In the genomic region with DNA sequence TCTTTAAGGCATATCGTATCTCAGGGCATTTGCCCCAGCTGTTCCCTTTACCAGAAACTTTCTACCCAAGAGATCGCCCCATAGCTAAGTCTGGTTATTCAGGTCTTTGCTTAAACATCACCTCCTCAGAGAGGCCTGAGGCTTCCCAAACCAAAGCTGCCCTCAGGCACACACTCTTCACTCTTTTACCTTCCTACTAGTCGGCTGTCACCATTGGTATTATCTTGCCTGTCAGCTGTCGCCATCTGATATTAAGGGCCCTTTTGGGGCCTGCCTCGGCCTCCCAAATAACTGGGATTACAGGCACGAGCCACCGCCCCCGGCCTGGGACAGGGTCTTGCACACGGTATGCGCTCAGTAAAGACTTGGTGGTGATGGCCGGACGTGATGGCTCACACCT, we compare ENCODE assay signal across 9 cellular contexts. TPM values are rescaled to one million over a fixed set of nuclear protein-coding genes. Genes with fewer than 3 reads are reported as not detected.
DNase-seq lines count a peak whose midpoint lies in the region; ATAC-seq and TF ChIP-seq lines count a peak whose summit lies in the region.
"Had no signal": no experiment of that assay in that cellular context is flagged by ENCODE, and none has a peak within 500 bp of the region (broad histone marks: within the 10 kb centered on the region; RNA-seq: fewer than 3 reads in every experiment).

No MANE protein-coding gene starts in this region.

- peak overlapping the region; percentile 92 for H3K27ac Mint-ChIP-seq in activated naive CD4-positive, alpha-beta T cell treated with anti-CD3 and anti-CD28 coated beads, Interleukin-2, amount 50 U/mL, for 24 hours

- no peak for TF ChIP-seq EP300 in transverse colon (IDR thresholded peaks at IDR 0.05; ENCODE audit: low read depth)

- H3K36me3 ChIP-seq in right lobe of liver (peaks cover 0 to 26% (median 9%) of the 10 kb centered on the region in 4 donors), transverse colon (peaks cover 0 to 8% (median 1%) of the 10 kb centered on the region in 4 donors)

- H3K36me3 Mint-ChIP-seq in activated naive CD4-positive, alpha-beta T cell treated with anti-CD3 and anti-CD28 coated beads, Interleukin-2, amount 50 U/mL, for 24 hours: peaks cover 3% of the 10 kb centered on the region

- no peaks in the 10 kb centered on the region for H3K9me3 Mint-ChIP-seq in activated naive CD4-positive, alpha-beta T cell treated with anti-CD3 and anti-CD28 coated beads, Interleukin-2, amount 50 U/mL, for 24 hours

- peak overlapping the region; percentile 81 for H3K4me3 Mint-ChIP-seq in activated naive CD4-positive, alpha-beta T cell treated with anti-CD3 and anti-CD28 coated beads, Interleukin-2, amount 50 U/mL, for 24 hours

- H3K4me1 ChIP-seq in right lobe of liver (peaks cover 0 to 5% (median 0%) of the 10 kb centered on the region in 4 donors), transverse colon (peaks cover 0 to 48% (median 30%) of the 10 kb centered on the region in 4 donors)

- peaks cover 20% of the 10 kb centered on the region for H3K4me1 Mint-ChIP-seq in activated naive CD4-positive, alpha-beta T cell treated with anti-CD3 and anti-CD28 coated beads, Interleukin-2, amount 50 U/mL, for 24 hours

- intact Hi-C loops in right lobe of liver (cut with DNase I) (no loop called here), transverse colon (cut with DNase I; ENCODE audit: low total_unique reads) (no loop called here)

- WGBS in right lobe of liver (ENCODE audit: insufficient coverage, low coverage, low lambda C conversion rate, missing lambda C conversion rate): 59% methylated on average over 4 of the region's 12 CpGs
- 57 to 67% methylated on average over 3 to 12 of the region's 12 CpGs for WGBS in transverse colon (ENCODE audit: low coverage in 1 of 2), 2 donors

- in situ Hi-C loops in astrocyte of the cerebellum (cut with HindIII; ENCODE audit: low sequenced_read_pairs) (no loop called here), transverse colon (cut with MboI; ENCODE audit: low pct_ligation_motif_present in 1 of 4, low pct_unique_long_range_greater_than_20kb in 1 of 4, low sequenced_read_pairs in 3 of 4) (loop anchor here in 1 of 4 donors (25.0 kb wide), 1 partner anchor 306 kb away; no protein-coding TSS in a partner anchor)

- no peak for DNase-seq in activated naive CD4-positive, alpha-beta T cell treated with anti-CD3 and anti-CD28 coated beads, Interleukin-2, amount 50 U/mL, for 16 hours
- DNase-seq in astrocyte of the cerebellum (ENCODE audit: low read depth): no peak
- no peak for DNase-seq in right lobe of liver
- DNase-seq in transverse colon: no peak
- no peak for DNase-seq in cortex of kidney (lab: John Stamatoyannopoulos, UW)
- DNase-seq in AG08396 (ENCODE audit: low spot score): no peak
- DNase-seq in D341Med (ENCODE audit: low spot score): no peak

- TF ChIP-seq CTCF in astrocyte of the cerebellum (IDR thresholded peaks at IDR 0.05; ENCODE audit: low read depth, low read length, missing control alignments) (no peak), right lobe of liver (IDR thresholded peaks at IDR 0.05) (no peak), transverse colon (IDR thresholded peaks at IDR 0.05) (no peak)

- H3K9me3 ChIP-seq in right lobe of liver: no peaks in the 10 kb centered on the region
- H3K9me3 ChIP-seq in transverse colon: no peaks in the 10 kb centered on the region

- H3K27me3 ChIP-seq in right lobe of liver (no peaks in the 10 kb centered on the region), transverse colon (no peaks in the 10 kb centered on the region)

- H3K4me3 ChIP-seq in astrocyte of the cerebellum (ENCODE audit: low read depth, low read length): peak overlapping the region; percentile 67
- peak overlapping the region; percentile 85 to 93 (median 86) for H3K4me3 ChIP-seq in right lobe of liver
- peak overlapping the region in 3 of 4 donors; percentile 82 to 92 (median 85) for H3K4me3 ChIP-seq in transverse colon

- no peak for TF ChIP-seq POLR2A in right lobe of liver (IDR thresholded peaks at IDR 0.05)
- no peak for TF ChIP-seq POLR2A in transverse colon (IDR thresholded peaks at IDR 0.05)

- no peak for ATAC-seq in right lobe of liver

- H3K27ac ChIP-seq in right lobe of liver (peak overlapping the region in 1 of 3 donors; percentile 85), transverse colon (peak overlapping the region; percentile 88 to 95 (median 93))

- H3K27me3 Mint-ChIP-seq in activated naive CD4-positive, alpha-beta T cell treated with anti-CD3 and anti-CD28 coated beads, Interleukin-2, amount 50 U/mL, for 24 hours: no peaks in the 10 kb centered on the region

RNA-seq across cellular contexts. Expression of a gene that starts 1.0 kb away (rescaled TPM):
- total RNA-seq in right lobe of liver: 10 to 100 TPM in 3 of 6 experiments, 1 to 10 TPM in 3; 7.7 to 29.3 (median 10.0) TPM
- 10 to 100 TPM; 28.6 to 55.0 (median 33.6) TPM for total RNA-seq in transverse colon

RNA-seq across cellular contexts. Expression of a gene that starts 10.3 kb away (rescaled TPM):
- total RNA-seq in right lobe of liver (10 to 100 TPM; 37.8 to 69.0 (median 52.9) TPM), transverse colon (10 to 100 TPM; 57.9 to 87.9 (median 75.9) TPM)

RNA-seq across cellular contexts. Expression of a gene that starts 13.4 kb away (rescaled TPM):
- total RNA-seq in right lobe of liver (not detected), transverse colon (under 1 TPM in 2 of 4 donors, not detected in 2; 0.27 to 0.32 TPM)
- total RNA-seq: LHCN-M2 had no signal

RNA-seq across cellular contexts. Expression of a gene that starts 17.6 kb away (rescaled TPM):
- total RNA-seq in right lobe of liver (1,000 to 10,000 TPM in 3 of 6 experiments, 100 to 1,000 TPM in 3; 771 to 1,471 (median 1,008) TPM), transverse colon (100 to 1,000 TPM; 181 to 444 (median 317) TPM)

RNA-seq across cellular contexts. Expression of a gene that starts 22.5 kb away (rescaled TPM):
- 10 to 100 TPM; 22.9 to 46.2 (median 29.0) TPM for total RNA-seq in right lobe of liver
- total RNA-seq in transverse colon: 10 to 100 TPM; 18.0 to 40.8 (median 32.6) TPM
